In the genomic region with DNA sequence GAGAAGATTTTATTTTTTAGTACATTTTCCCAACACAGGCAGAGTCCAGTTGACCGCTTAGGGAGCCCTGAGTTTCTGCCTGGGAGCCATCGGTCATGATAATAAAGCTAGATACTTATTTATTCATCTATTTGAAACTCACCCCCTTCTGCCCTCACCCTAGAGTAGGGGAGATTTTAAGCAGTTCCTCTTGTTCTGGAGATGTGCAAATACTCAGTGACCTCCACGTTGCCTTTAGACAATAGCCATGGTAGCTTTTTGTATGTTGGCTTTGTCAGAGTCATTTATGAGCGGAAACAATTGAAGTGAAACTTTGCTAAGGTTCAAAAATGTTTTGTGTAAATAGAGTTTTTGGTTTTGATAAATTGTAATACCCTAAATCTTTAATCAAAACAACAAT, we compare ENCODE assay signal across 15 cellular contexts. TPM values are rescaled to one million over a fixed set of nuclear protein-coding genes. Genes with fewer than 3 reads are reported as not detected.
"Had no signal": no experiment of that assay in that cellular context is flagged by ENCODE, and none has a peak within 500 bp of the region (broad histone marks: within the 10 kb centered on the region; RNA-seq: fewer than 3 reads in every experiment).

No MANE protein-coding gene starts in this region.

- H3K4me1 Mint-ChIP-seq: immature natural killer cell had no signal

- FAIRE-seq: endometrium, pancreas, urothelium cell line had no signal

- DNase-seq: activated CD8-positive, alpha-beta memory T cell treated with anti-CD3 and anti-CD28 coated beads, Interleukin-2, amount 50 U/mL, for 4 hours; activated CD8-positive, alpha-beta T cell treated with anti-CD3 and anti-CD28 coated beads for 36 hours; activated naive CD4-positive, alpha-beta T cell; activated T-cell treated with anti-CD3 and anti-CD28 coated beads, Interleukin-2, amount 50 U/mL, for 72 hours; aorta; immature natural killer cell; lower lobe of right lung; naive B cell; pancreas; stimulated activated CD4-positive, alpha-beta T cell treated with anti-CD3 and anti-CD28 coated beads, Interleukin-15, amount 100 ng/mL, for 24 hours; stimulated activated CD4-positive, alpha-beta T cell treated with anti-CD3 and anti-CD28 coated beads, Interleukin-4, amount 100 ng/mL, for 24 hours; stomach had no signal

- ATAC-seq: activated CD8-positive, alpha-beta T cell treated with anti-CD3 and anti-CD28 coated beads for 36 hours; lower lobe of right lung; pancreas had no signal

- H3K36me3 Mint-ChIP-seq: naive B cell had no signal

- H3K9me3 Mint-ChIP-seq: activated CD8-positive, alpha-beta T cell treated with anti-CD3 and anti-CD28 coated beads for 36 hours had no signal

- H3K4me3 Mint-ChIP-seq: activated CD8-positive, alpha-beta T cell treated with anti-CD3 and anti-CD28 coated beads for 36 hours; activated T-cell treated with anti-CD3 and anti-CD28 coated beads, Interleukin-2, amount 50 U/mL, for 72 hours; immature natural killer cell; naive B cell had no signal

- H3K27ac Mint-ChIP-seq: activated CD8-positive, alpha-beta T cell treated with anti-CD3 and anti-CD28 coated beads for 36 hours; activated T-cell treated with anti-CD3 and anti-CD28 coated beads, Interleukin-2, amount 50 U/mL, for 72 hours; immature natural killer cell had no signal

RNA-seq across cellular contexts. Expression of a gene that starts 45.7 kb away (rescaled TPM):
- total RNA-seq: activated CD8-positive, alpha-beta T cell treated with anti-CD3 and anti-CD28 coated beads for 36 hours; activated T-cell treated with anti-CD3 and anti-CD28 coated beads, Interleukin-2, amount 50 U/mL, for 72 hours; renal cortical epithelial cell had no signal
- polyA plus RNA-seq: immature natural killer cell had no signal
